1 cellular context compared by ENCODE assay signal in genomic region chr2:43161650-43162542, GRCh38.
A peak's percentile ranks its signal among the peaks of the same experiment; 100 is the strongest.
TF ChIP-seq lines count a peak whose summit lies in the region.

No MANE protein-coding gene starts in this region.

TF ChIP-seq in liver, 16 proteins besides CTCF, POLR2A, EP300 and RAD21 (continued from another document):
- TF ChIP-seq ATF3 (IDR thresholded peaks at IDR 0.05) (no peak), HNF4G (IDR thresholded peaks at IDR 0.05) (no peak), NR2F2 (IDR thresholded peaks at IDR 0.05) (no peak), RXRA (IDR thresholded peaks at IDR 0.05) (peak; percentile 36 to 67), YY1 (IDR thresholded peaks at IDR 0.05) (no peak), TAF1 (conservative IDR thresholded peaks at IDR 0.05) (no peak), HNF4A (conservative IDR thresholded peaks at IDR 0.05) (peak; percentile 42 to 62), EGR1 (IDR thresholded peaks at IDR 0.05; ENCODE audit: low read depth in 2 of 2) (no peak), GABPA (IDR thresholded peaks at IDR 0.05 in 1 of 2, conservative IDR thresholded peaks at IDR 0.05 in 1 of 2) (no peak), SP1 (IDR thresholded peaks at IDR 0.05) (peak; percentile 43)
